13 cellular contexts compared by ENCODE assay signal in the genomic region with DNA sequence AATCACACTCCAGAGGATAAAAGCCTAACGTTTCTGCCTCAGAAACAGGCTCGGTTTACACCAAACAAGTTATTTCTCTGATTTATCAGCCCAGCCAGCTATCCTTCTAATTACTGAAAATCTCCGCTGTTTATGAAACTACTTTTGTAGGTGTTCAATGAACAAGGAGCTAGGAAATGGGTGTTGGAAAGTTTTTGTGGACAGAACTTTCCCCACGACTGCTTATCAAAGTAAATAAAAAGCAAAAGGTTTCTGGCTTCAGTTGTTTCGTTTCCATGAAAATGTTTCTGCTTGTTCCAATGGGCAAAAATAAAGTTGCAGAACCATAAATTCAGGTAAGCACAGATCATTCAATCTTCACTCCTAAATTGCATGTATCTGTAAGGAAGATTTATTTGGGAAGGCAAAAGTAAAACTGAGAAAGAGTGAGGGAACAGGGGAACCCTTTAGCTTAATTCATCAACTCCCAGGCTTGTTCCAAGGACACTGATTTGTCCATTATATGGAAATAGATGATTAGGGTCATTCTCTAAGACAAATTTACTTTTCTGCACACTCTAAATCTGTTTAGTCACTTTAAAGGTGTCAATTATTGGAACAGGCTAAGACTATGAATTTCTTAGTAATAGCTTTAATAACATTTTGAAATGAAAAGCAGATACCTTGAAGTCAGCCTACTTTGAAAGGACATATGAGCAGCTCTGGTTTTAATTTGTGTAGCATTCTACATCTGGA.
DNase-seq lines count a peak whose midpoint lies in the region; ATAC-seq, FAIRE-seq and TF ChIP-seq lines count a peak whose summit lies in the region.
"Had no signal": no experiment of that assay in that cellular context is flagged by ENCODE, and none has a peak within 500 bp of the region (broad histone marks: within the 10 kb centered on the region; RNA-seq: fewer than 3 reads in every experiment).

No MANE protein-coding gene starts in this region.

- no peak overlapping the region for H2BK20ac ChIP-seq in H9 (ENCODE audit: low read depth, low read length, poor library complexity, severe bottlenecking)

- no peak for ATAC-seq in HG02973 (IDR thresholded peaks at IDR 0.05; ENCODE audit: unreplicated experiment)
- ATAC-seq in activated T-cell treated with anti-CD3 and anti-CD28 coated beads, Interleukin-2, amount 50 U/mL, for 4 hours, result no peak
- ATAC-seq: CD8-positive, alpha-beta T cell; natural killer cell; stimulated activated memory B cell treated with anti-CD40 and anti-IgM and Interleukin-4, amounts not matched to agents 10 μg/mL and 1 μg/mL and 100 μg/mL, for 72 hours had no signal

- H3K14ac ChIP-seq in H9 (ENCODE audit: insufficient read depth, low read length), result no peak overlapping the region

- H3K9me3 ChIP-seq in H9 (ENCODE audit: control insufficient read depth, low read depth, low read length), result no peaks in the 10 kb centered on the region
- no peaks in the 10 kb centered on the region for H3K9me3 ChIP-seq in kidney (ENCODE audit: control insufficient read depth in 1 of 2, low read length in 2 of 2)
- no peaks in the 10 kb centered on the region for H3K9me3 ChIP-seq in skeletal muscle satellite cell (replicated peaks; ENCODE audit: low read length)
- H3K9me3 ChIP-seq in transverse colon, result no peaks in the 10 kb centered on the region

- H3K23me2 ChIP-seq in H9 (ENCODE audit: insufficient read length, low read depth, low read length, poor library complexity, severe bottlenecking), result peaks cover 14% of the 10 kb centered on the region

- H3K4me1 Mint-ChIP-seq in H9, result peaks cover 39 to 40% of the 10 kb centered on the region in 2 experiments
- H3K4me1 Mint-ChIP-seq in activated T-cell treated with anti-CD3 and anti-CD28 coated beads, Interleukin-2, amount 50 U/mL, for 4 hours (ENCODE audit: low read depth), result peaks cover 12% of the 10 kb centered on the region

- H3K4me3 Mint-ChIP-seq in H9, result peak overlapping the region in 1 of 2 experiments; percentile 86; a peak in 3 of 5 replicates
- H3K4me3 Mint-ChIP-seq in activated T-cell treated with anti-CD3 and anti-CD28 coated beads, Interleukin-2, amount 50 U/mL, for 4 hours, result no peak overlapping the region
- H3K4me3 Mint-ChIP-seq: natural killer cell had no signal

- H3K27me3 Mint-ChIP-seq in H9 (ENCODE audit: low read depth), result peaks cover 27% of the 10 kb centered on the region
- H3K27me3 Mint-ChIP-seq in activated T-cell treated with anti-CD3 and anti-CD28 coated beads, Interleukin-2, amount 50 U/mL, for 4 hours (ENCODE audit: low read depth), result peaks cover 64% of the 10 kb centered on the region

- H3K27me3 ChIP-seq in H9 (ENCODE audit: insufficient read depth, low read length) (peaks cover 24% of the 10 kb centered on the region; the same call in 1 of the 2 replicates), skeletal muscle satellite cell (ENCODE audit: control insufficient read depth, insufficient read depth, low read length) (peaks cover 25% of the 10 kb centered on the region), transverse colon (peaks cover 24% of the 10 kb centered on the region)

- no peak overlapping the region for H2AK5ac ChIP-seq in H9 (ENCODE audit: insufficient read length, low read length)

- H2BK5ac ChIP-seq in H9 (ENCODE audit: insufficient read length, low read length), result no peak overlapping the region

- no peak overlapping the region for H3K27ac ChIP-seq in H9 (ENCODE audit: insufficient read length, low read depth, low read length)
- no peak overlapping the region for H3K27ac ChIP-seq in kidney (ENCODE audit: low read depth in 2 of 2, low read length in 2 of 2)
- H3K27ac ChIP-seq in transverse colon, result no peak overlapping the region

- H4K91ac ChIP-seq in H9 (ENCODE audit: insufficient read length, low read depth, low read length), result no peak overlapping the region

- H3K27ac Mint-ChIP-seq in H9, result no peak overlapping the region
- H3K27ac Mint-ChIP-seq: CD8-positive, alpha-beta T cell; natural killer cell; stimulated activated memory B cell treated with anti-CD40 and anti-IgM and Interleukin-4, amounts not matched to agents 10 μg/mL and 1 μg/mL and 100 μg/mL, for 72 hours had no signal

- no peaks in the 10 kb centered on the region for H3K36me3 ChIP-seq in kidney (ENCODE audit: control insufficient read depth in 1 of 2, insufficient read depth in 2 of 2, low read length in 2 of 2)
- no peaks in the 10 kb centered on the region for H3K36me3 ChIP-seq in skeletal muscle satellite cell (ENCODE audit: insufficient read depth, low read length)
- no peaks in the 10 kb centered on the region for H3K36me3 ChIP-seq in transverse colon

- no peaks in the 10 kb centered on the region for H3K79me1 ChIP-seq in H9 (ENCODE audit: insufficient read depth, low read depth, low read length, poor library complexity, severe bottlenecking)

- no peak overlapping the region for H3K23ac ChIP-seq in H9 (ENCODE audit: insufficient read length, low read depth, low read length)

- H4K5ac ChIP-seq in H9 (ENCODE audit: insufficient read length, low read depth, low read length), result no peak overlapping the region

- FAIRE-seq in kidney (lab: Jason Lieb, UNC), result no peak
- FAIRE-seq: endometrium had no signal

- DNase-seq in H9, result no peak
- peak; percentile 84 for DNase-seq in cerebellar cortex (ENCODE audit: low spot score)
- DNase-seq in kidney, result no peak
- no peak for DNase-seq in transverse colon
- no peak for DNase-seq in NCI-H146 treated with DMSO at 0.1 percent for 48 hours (lab: John Stamatoyannopoulos, UW; ENCODE audit: unreplicated experiment)
- no peak for DNase-seq in activated T-cell treated with anti-CD3 and anti-CD28 coated beads, Interleukin-2, amount 50 U/mL, for 4 hours
- DNase-seq: CD8-positive, alpha-beta T cell; natural killer cell had no signal

- H3K9me3 Mint-ChIP-seq in H9, result no peaks in the 10 kb centered on the region
- no peaks in the 10 kb centered on the region for H3K9me3 Mint-ChIP-seq in activated T-cell treated with anti-CD3 and anti-CD28 coated beads, Interleukin-2, amount 50 U/mL, for 4 hours
- H3K9me3 Mint-ChIP-seq: CD8-positive, alpha-beta T cell had no signal

- H3K18ac ChIP-seq in H9 (ENCODE audit: insufficient read length, low read depth, low read length), result no peak overlapping the region

- H3K79me2 ChIP-seq in H9 (ENCODE audit: insufficient read depth, low read length), result no peaks in the 10 kb centered on the region

- H3K4me1 ChIP-seq in H9 (ENCODE audit: insufficient read depth, low read length) (no peaks in the 10 kb centered on the region; the same call in 1 of the 2 replicates), kidney (ENCODE audit: control insufficient read depth in 1 of 2, insufficient read depth in 1 of 2, low read depth in 1 of 2, low read length in 2 of 2) (no peaks in the 10 kb centered on the region), skeletal muscle satellite cell (ENCODE audit: control insufficient read depth, insufficient read depth, low read length) (peaks cover 8% of the 10 kb centered on the region), transverse colon (peaks cover 0 to 4% (median 0%) of the 10 kb centered on the region in 4 donors)

- no peak overlapping the region for H3K4ac ChIP-seq in H9 (ENCODE audit: low read depth, low read length)

- no peak overlapping the region for H2BK15ac ChIP-seq in H9 (ENCODE audit: low read depth, low read length)

- H4K8ac ChIP-seq in H9 (replicated peaks; ENCODE audit: insufficient read length, low read depth, low read length), result no peak overlapping the region

- no peak overlapping the region for H3T11ph ChIP-seq in H9 (ENCODE audit: low read length)

- no peaks in the 10 kb centered on the region for H3K36me3 Mint-ChIP-seq in H9 (ENCODE audit: insufficient read depth in 1 of 3, low read depth in 3 of 3)
- no peaks in the 10 kb centered on the region for H3K36me3 Mint-ChIP-seq in activated T-cell treated with anti-CD3 and anti-CD28 coated beads, Interleukin-2, amount 50 U/mL, for 4 hours (ENCODE audit: insufficient read depth)
- H3K36me3 Mint-ChIP-seq: CD8-positive, alpha-beta T cell; IgD-negative memory B cell; natural killer cell; stimulated activated memory B cell treated with anti-CD40 and anti-IgM and Interleukin-4, amounts not matched to agents 10 μg/mL and 1 μg/mL and 100 μg/mL, for 72 hours had no signal

- TF ChIP-seq EP300 in transverse colon (IDR thresholded peaks at IDR 0.05; ENCODE audit: low read depth), result no peak

- H3K56ac ChIP-seq in H9 (ENCODE audit: insufficient read length, low read depth, low read length), result no peak overlapping the region

- H3K4me3 ChIP-seq in kidney (ENCODE audit: low read length in 2 of 2) (peak overlapping the region; percentile 40 to 44), skeletal muscle satellite cell (ENCODE audit: low read length) (peak overlapping the region; percentile 68), transverse colon (peak overlapping the region in 1 of 4 donors; percentile 29)

- TF ChIP-seq CTCF in H9 (conservative IDR thresholded peaks at IDR 0.05) (no peak), kidney (IDR thresholded peaks at IDR 0.05; ENCODE audit: borderline replicate concordance, extremely low read depth, insufficient read depth) (no peak), transverse colon (IDR thresholded peaks at IDR 0.05) (no peak)

- WGBS in H9 (ENCODE audit: extremely low coverage, insufficient read length, low lambda C conversion rate), result no CpG with 5 or more reads among the region's 5 CpGs
- WGBS in transverse colon (ENCODE audit: low coverage in 1 of 2), 2 donors, result 39 to 56% methylated on average over 5 of the region's 5 CpGs

- H2AFZ ChIP-seq in H9 (ENCODE audit: low read length), result no peak overlapping the region

- H3K4me2 ChIP-seq in H9 (ENCODE audit: insufficient read depth, insufficient read length, low read length) (peak overlapping the region; percentile 79), skeletal muscle satellite cell (ENCODE audit: low read length) (peak overlapping the region; percentile 88)

- no peaks in the 10 kb centered on the region for H4K20me1 ChIP-seq in H9 (ENCODE audit: control insufficient read depth, insufficient read depth, insufficient read length)

- in situ Hi-C loops in transverse colon (cut with MboI; ENCODE audit: low pct_ligation_motif_present in 1 of 4, low pct_unique_long_range_greater_than_20kb in 1 of 4, low sequenced_read_pairs in 3 of 4), result no loop called here

- H2BK120ac ChIP-seq in H9 (ENCODE audit: low read depth, low read length, poor library complexity, severe bottlenecking), result no peak overlapping the region

- H3K9ac ChIP-seq in H9 (ENCODE audit: extremely low read depth, insufficient read length, low read length), result no peak overlapping the region
- H3K9ac ChIP-seq in kidney (ENCODE audit: low read length in 2 of 2), result no peak overlapping the region
- no peak overlapping the region for H3K9ac ChIP-seq in skeletal muscle satellite cell (ENCODE audit: low read depth, low read length)

- TF ChIP-seq POLR2A in transverse colon (IDR thresholded peaks at IDR 0.05), result no peak

- no peak overlapping the region for H2BK12ac ChIP-seq in H9 (ENCODE audit: insufficient read length, low read depth, low read length)

- intact Hi-C loops in kidney (cut with DNase I) (no loop called here), transverse colon (cut with DNase I; ENCODE audit: low total_unique reads) (no loop called here)
